1 cellular context compared by ENCODE assay signal in the genomic region with DNA sequence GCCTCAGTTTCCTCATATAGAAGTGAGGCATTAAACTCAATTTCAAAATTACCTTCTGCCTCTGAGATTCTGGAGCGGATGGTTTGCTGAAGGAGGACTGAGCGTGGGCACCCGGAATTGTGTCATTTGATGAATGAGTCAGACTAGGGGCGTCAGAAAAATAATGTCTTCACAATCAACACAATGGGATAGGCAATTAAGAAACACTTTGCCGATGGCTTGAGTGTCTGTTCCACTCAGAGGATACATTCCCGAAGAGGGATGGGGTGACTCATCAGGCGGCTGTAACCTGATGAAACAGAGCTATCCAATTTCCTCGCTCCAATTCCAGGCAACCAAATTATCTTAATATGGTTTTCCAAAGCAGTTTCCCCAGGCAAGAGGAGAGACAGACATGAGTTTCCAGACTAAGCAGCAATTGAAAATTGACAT.
TF ChIP-seq lines count a peak whose summit lies in the region.

No MANE protein-coding gene starts in this region.

TF ChIP-seq in IMR-90, 13 proteins besides CTCF, POLR2A, EP300 and RAD21:
- TF ChIP-seq CEBPB (IDR thresholded peaks at IDR 0.05; ENCODE audit: low read depth, low read length) (peak; percentile 43; the same call in 1 of the 2 replicates), FOS (IDR thresholded peaks at IDR 0.05; ENCODE audit: low read depth, low read length) (peak; percentile 86)
- TF ChIP-seq, protein P1, sequence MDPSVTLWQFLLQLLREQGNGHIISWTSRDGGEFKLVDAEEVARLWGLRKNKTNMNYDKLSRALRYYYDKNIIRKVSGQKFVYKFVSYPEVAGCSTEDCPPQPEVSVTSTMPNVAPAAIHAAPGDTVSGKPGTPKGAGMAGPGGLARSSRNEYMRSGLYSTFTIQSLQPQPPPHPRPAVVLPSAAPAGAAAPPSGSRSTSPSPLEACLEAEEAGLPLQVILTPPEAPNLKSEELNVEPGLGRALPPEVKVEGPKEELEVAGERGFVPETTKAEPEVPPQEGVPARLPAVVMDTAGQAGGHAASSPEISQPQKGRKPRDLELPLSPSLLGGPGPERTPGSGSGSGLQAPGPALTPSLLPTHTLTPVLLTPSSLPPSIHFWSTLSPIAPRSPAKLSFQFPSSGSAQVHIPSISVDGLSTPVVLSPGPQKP (IDR thresholded peaks at IDR 0.05; ENCODE audit: borderline replicate concordance, low read depth, low read length): no peak
